In the genomic region with DNA sequence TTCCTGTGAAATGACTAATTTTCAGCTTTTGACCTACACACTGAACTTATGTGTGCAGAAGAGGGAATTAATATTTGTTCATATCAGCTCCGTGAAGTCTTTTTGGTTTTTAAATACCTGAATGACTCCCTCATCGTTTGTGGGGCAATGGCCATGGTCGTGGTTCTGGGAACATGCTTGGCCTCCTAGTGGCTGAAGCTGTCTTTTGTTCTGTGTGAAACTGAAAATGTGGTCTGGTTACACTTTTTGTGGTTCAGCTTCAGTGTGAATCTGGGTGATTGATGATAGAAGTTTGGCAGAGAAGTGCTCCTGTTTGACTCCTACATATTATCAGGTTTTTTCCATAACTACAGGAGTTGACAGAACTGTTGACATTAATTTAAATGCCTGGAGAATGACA, we compare ENCODE assay signal across 8 cellular contexts.
DNase-seq lines count a peak whose midpoint lies in the region; ATAC-seq, FAIRE-seq and TF ChIP-seq lines count a peak whose summit lies in the region.

No MANE protein-coding gene starts in this region.

- ATAC-seq in GM18498 (IDR thresholded peaks at IDR 0.05; ENCODE audit: unreplicated experiment), result peak; percentile 90

- no peak for TF ChIP-seq POLR2A in H54 (IDR thresholded peaks at IDR 0.05; ENCODE audit: low read depth, low read length)

- FAIRE-seq in H54 (lab: Jason Lieb, UNC), result peak; percentile 61
- no peak for FAIRE-seq in frontal cortex (lab: Jason Lieb, UNC)

- DNase-seq in H54 (ENCODE audit: insufficient read length, low spot score), result peak; percentile 6
- DNase-seq in M059J (ENCODE audit: low read depth), result peak; percentile 33
- peak; percentile 9 for DNase-seq in iPS DF 4.7 (ENCODE audit: extremely low read depth, low spot score)
- no peak for DNase-seq in HUDEP-2 (lab: John Stamatoyannopoulos, UW; ENCODE audit: unreplicated experiment in 76 of 76)
- DNase-seq in stimulated activated CD4-positive, alpha-beta T cell treated with anti-CD3 and anti-CD28 coated beads, Interleukin-2, amount 100 ng/mL, for 24 hours, result no peak
- no peak for DNase-seq in frontal cortex (ENCODE audit: low spot score in 2 of 2)
- no peak for DNase-seq in NCI-H1105 (lab: John Stamatoyannopoulos, UW)

Comparison
In these comparisons a context has a peak if more than half of its experiments do, and no peak if none do; other contexts are left out.
1. DNase-seq: peak in H54 (single experiment), M059J (single experiment) and iPS DF 4.7 (single experiment); none in HUDEP-2 (0 of 76), stimulated activated CD4-positive, alpha-beta T cell treated with anti-CD3 and anti-CD28 coated beads, Interleukin-2, amount 100 ng/mL, for 24 hours (0 of 2), frontal cortex (0 of 2) and NCI-H1105 (single experiment).